In the genomic region with DNA sequence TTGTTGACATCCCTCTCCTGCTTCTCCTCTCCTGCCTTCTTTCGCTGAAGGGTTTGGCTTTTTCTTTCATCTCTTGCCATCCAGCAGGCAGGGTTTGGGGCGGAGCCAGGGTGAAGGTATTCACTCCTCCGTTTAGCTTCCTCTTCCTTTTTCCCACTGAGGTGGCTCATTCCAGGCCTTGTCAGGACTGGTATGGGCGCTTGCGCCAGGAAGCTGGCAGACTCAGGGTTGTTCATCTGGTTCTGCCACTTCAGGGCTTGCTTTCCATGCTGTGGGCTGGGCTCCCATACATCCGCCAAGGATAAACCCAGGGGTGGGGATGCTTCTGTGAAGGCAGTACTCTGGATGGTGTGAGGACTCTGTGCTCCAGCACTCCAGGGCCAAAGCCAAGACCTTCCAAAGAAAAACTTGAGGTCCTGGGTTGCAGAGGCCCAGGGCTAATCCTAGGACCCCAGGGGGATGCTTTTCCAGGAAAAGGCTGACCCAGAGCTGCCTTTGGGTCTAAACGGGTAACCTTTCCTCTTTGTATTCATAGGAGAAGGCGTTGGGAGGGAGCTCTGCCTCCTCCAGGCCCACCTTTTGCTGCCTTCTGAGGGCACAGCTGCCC, we compare ENCODE assay signal across 15 cellular contexts. TPM values are rescaled to one million over a fixed set of nuclear protein-coding genes. Genes with fewer than 3 reads are reported as not detected.
DNase-seq lines count a peak whose midpoint lies in the region; ATAC-seq and TF ChIP-seq lines count a peak whose summit lies in the region.
"Had no signal": no experiment of that assay in that cellular context is flagged by ENCODE, and none has a peak within 500 bp of the region (broad histone marks: within the 10 kb centered on the region; RNA-seq: fewer than 3 reads in every experiment).

No MANE protein-coding gene starts in this region.

- H3K4me1 ChIP-seq in GM23338 (ENCODE audit: insufficient read depth) (peaks cover 28% of the 10 kb centered on the region), BE2C (no peaks in the 10 kb centered on the region)

- no peaks in the 10 kb centered on the region for H3F3A ChIP-seq in GM23338 (replicated peaks; ENCODE audit: low read depth)

- no peaks in the 10 kb centered on the region for H3K9me3 ChIP-seq in BE2C

- ATAC-seq in GM23338 (peak; percentile 54), HG03439 (IDR thresholded peaks at IDR 0.05; ENCODE audit: unreplicated experiment) (no peak), HG02885 (IDR thresholded peaks at IDR 0.05; ENCODE audit: poor library complexity, unreplicated experiment) (no peak)

- no peaks in the 10 kb centered on the region for H4K20me1 ChIP-seq in GM23338 (replicated peaks; ENCODE audit: insufficient read depth)

- H3K4me3 ChIP-seq in GM23338 (no peak overlapping the region), skin epidermis (no peak overlapping the region), BE2C (ENCODE audit: low read depth, low read length) (no peak overlapping the region)

- H2AFZ ChIP-seq in GM23338 = peak overlapping the region; percentile 83

- TF ChIP-seq CTCF in GM23338 (conservative IDR thresholded peaks at IDR 0.05; ENCODE audit: low read depth in 2 of 2) (no peak), BE2C (IDR thresholded peaks at IDR 0.05; ENCODE audit: low read depth, low read length) (no peak)

- H3K4me1 Mint-ChIP-seq in GM23338 = peaks cover 31% of the 10 kb centered on the region
- H3K4me1 Mint-ChIP-seq: CD8-positive, alpha-beta memory T cell had no signal

- H3K36me3 Mint-ChIP-seq in GM23338 (ENCODE audit: low read depth) = no peaks in the 10 kb centered on the region
- H3K36me3 Mint-ChIP-seq: CD8-positive, alpha-beta memory T cell; IgD-negative memory B cell had no signal

- H3K27me3 ChIP-seq in GM23338 (ENCODE audit: insufficient read depth) = peaks cover 18% of the 10 kb centered on the region
- H3K27me3 ChIP-seq in BE2C = peaks cover 67% of the 10 kb centered on the region

- no peak overlapping the region for H3K4me2 ChIP-seq in GM23338

- peaks cover 5% of the 10 kb centered on the region; the same call in 1 of the 2 replicates for H3K9me2 ChIP-seq in GM23338 (ENCODE audit: insufficient read depth)

- H3K4me3 Mint-ChIP-seq in GM23338 = no peak overlapping the region; the same call in 2 of the 3 replicates
- H3K4me3 Mint-ChIP-seq: CD8-positive, alpha-beta memory T cell; IgD-negative memory B cell had no signal

- DNase-seq in GM23338 (ENCODE audit: low spot score) (peak; percentile 79), NCI-H526 treated with DMSO at 0.1 percent for 48 hours (lab: John Stamatoyannopoulos, UW) (peak; percentile 32), iPS-NIHi7 (ENCODE audit: extremely low spot score) (peak; percentile 56), BE2C (no peak), dedifferentiated amniotic fluid mesenchymal stem cell (ENCODE audit: extremely low spot score) (no peak)
- DNase-seq: amniotic stem cell; CD8-positive, alpha-beta memory T cell; erythroblast; NCI-H446 treated with DMSO at 0.1 percent for 48 hours had no signal

- no peaks in the 10 kb centered on the region for H3K79me2 ChIP-seq in GM23338 (replicated peaks; ENCODE audit: insufficient read depth)

- H3K36me3 ChIP-seq in GM23338 (ENCODE audit: insufficient read depth) = no peaks in the 10 kb centered on the region
- no peaks in the 10 kb centered on the region for H3K36me3 ChIP-seq in BE2C

- H3K27ac Mint-ChIP-seq in GM23338 = no peak overlapping the region
- H3K27ac Mint-ChIP-seq: CD8-positive, alpha-beta memory T cell; IgD-negative memory B cell had no signal

- no peaks in the 10 kb centered on the region for H3K9me3 Mint-ChIP-seq in GM23338
- H3K9me3 Mint-ChIP-seq: CD8-positive, alpha-beta memory T cell had no signal

- H3K27me3 Mint-ChIP-seq in GM23338 (ENCODE audit: insufficient read depth, low read depth, poor library complexity) = peaks cover 19% of the 10 kb centered on the region

- H3K27ac ChIP-seq in GM23338 (ENCODE audit: low read depth) (no peak overlapping the region), skin epidermis (peak overlapping the region in 19 of 21 experiments; percentile 37 to 86 (median 75))

TF ChIP-seq in GM23338, 12 proteins besides CTCF, POLR2A, EP300 and RAD21 (continues in another document):
- no peak for TF ChIP-seq STAT1 (IDR thresholded peaks at IDR 0.05; ENCODE audit: unreplicated experiment)
- TF ChIP-seq ZNF331 (CRISPR knock-in tag; IDR thresholded peaks at IDR 0.05; ENCODE audit: low read depth) = no peak
- no peak for TF ChIP-seq REST (IDR thresholded peaks at IDR 0.05; ENCODE audit: unreplicated experiment)
- TF ChIP-seq NANOG (IDR thresholded peaks at IDR 0.05; ENCODE audit: borderline replicate concordance) = no peak
- TF ChIP-seq ZNF114 (CRISPR knock-in tag; IDR thresholded peaks at IDR 0.05) = no peak
- no peak for TF ChIP-seq JUNB (IDR thresholded peaks at IDR 0.05; ENCODE audit: unreplicated experiment)
- no peak for TF ChIP-seq ETS1 (IDR thresholded peaks at IDR 0.05)

RNA-seq across cellular contexts. Expression of gene AMOTL2, which starts 7.7 kb away (rescaled TPM):
- total RNA-seq in GM23338 (2014; rRNA removed; shearing (Covaris generic)) = 96.2 and 102 TPM in 2 replicates
- 17.4 and 17.9 TPM in 2 replicates for polyA plus RNA-seq in GM23338 (2016; fragmentation: Nextera tagmentation; extraction: Ambion mirVana)
- polyA plus RNA-seq in BE2C (2012; ENCODE audit: insufficient read depth, insufficient read length, low read depth) = 0.09 TPM
- total RNA-seq: activated CD8-positive, alpha-beta memory T cell treated with anti-CD3 and anti-CD28 coated beads for 36 hours; CD8-positive, alpha-beta memory T cell; T-helper 1 cell treated with Interleukin-12 subunit alpha and Interleukin-12 subunit beta and Interleukin-4 antibody, amounts not matched to agents 30 ng/mL and 1 ng/mL, for 36 hours had no signal
- polyA plus RNA-seq: IgD-negative memory B cell had no signal

Comparison
In these comparisons a context has a peak if more than half of its experiments do, and no peak if none do; other contexts are left out.
1. DNase-seq: peak in GM23338 (single experiment), NCI-H526 treated with DMSO at 0.1 percent for 48 hours (single experiment) and iPS-NIHi7 (single experiment); none in BE2C (single experiment) and dedifferentiated amniotic fluid mesenchymal stem cell (single experiment).